ENCODE assay signal across 9 cellular contexts in genomic region chr12:6963741-6964446, GRCh38. TPM values are rescaled to one million over a fixed set of nuclear protein-coding genes. Genes with fewer than 3 reads are reported as not detected.
DNase-seq lines count a peak whose midpoint lies in the region; ATAC-seq, FAIRE-seq and TF ChIP-seq lines count a peak whose summit lies in the region.
"Had no signal": no experiment of that assay in that cellular context is flagged by ENCODE, and none has a peak within 500 bp of the region (broad histone marks: within the 10 kb centered on the region; RNA-seq: fewer than 3 reads in every experiment).

No MANE protein-coding gene starts in this region.

- CTCF ChIA-PET in A673 (lab: Charles Lee) (interaction anchor here (1.0 to 2.0 kb wide), 4 partner anchors 20 to 94 kb away, joined by 3 to 20 read pairs (median 8); partner anchors contain the start of genes C12orf57 and RNU7-1), GM12878 (lab: Yijun Ruan, JAX) (interaction anchor here (1.0 to 13.2 kb wide), 14 partner anchors 10 to 149 kb away, joined by 3 to 645 read pairs (median 7); partner anchors contain the start of genes C12orf57, C1R, C1RL and LPCAT3)

- H3K79me2 ChIP-seq in GM12878 (ENCODE audit: control insufficient read depth, insufficient read depth, low read length) = peaks cover 41% of the 10 kb centered on the region
- H3K79me2 ChIP-seq in mesendoderm (ENCODE audit: control insufficient read depth, insufficient read depth, low read length) = peaks cover 26% of the 10 kb centered on the region

- in situ Hi-C loops in GM12878 (cut with MboI) = loop anchor here (5.0 to 25.0 kb wide), 2 partner anchors 148 to 1673 kb away; no protein-coding TSS in a partner anchor

- H3K9ac ChIP-seq in GM12878 (ENCODE audit: control insufficient read depth, insufficient read depth, low read length) = no peak overlapping the region
- H3K9ac ChIP-seq in mesendoderm (ENCODE audit: low read length) = peak overlapping the region; percentile 97

- no peak overlapping the region for H3K4me3 ChIP-seq in A673 (ENCODE audit: low read depth, low read length, poor library complexity, severe bottlenecking)
- H3K4me3 ChIP-seq in GM12878 = no peak overlapping the region
- peak overlapping the region; percentile 84 for H3K4me3 ChIP-seq in mesendoderm (ENCODE audit: low read length)

- BruUV-seq in A673 (replicated peaks; lab: Mats Ljungman, UMichigan) = no TSS peak
- no TSS peak for BruUV-seq in GM12878 (replicated peaks; lab: Mats Ljungman, UMichigan)

- H4K20me1 ChIP-seq in GM12878 (ENCODE audit: control insufficient read depth, insufficient read depth) = no peaks in the 10 kb centered on the region

- no peak for ATAC-seq in GM12878

- RAD21 ChIA-PET in GM12878 (lab: Charles Lee; ENCODE audit: unreplicated experiment) = interaction anchor here (1.0 to 13.5 kb wide), 6 partner anchors 9 to 149 kb away, joined by 3 to 426 read pairs (median 8); partner anchors contain the start of genes C12orf57, PTPN6, RNU7-1 and USP5

- H3K4me1 ChIP-seq in A673 (ENCODE audit: insufficient read depth, low read length, poor library complexity, severe bottlenecking) (peaks cover 54% of the 10 kb centered on the region), GM12878 (ENCODE audit: control insufficient read depth, insufficient read depth, low read length) (peaks cover 49% of the 10 kb centered on the region), mesendoderm (ENCODE audit: control insufficient read depth, low read depth, low read length) (peaks cover 10% of the 10 kb centered on the region)

- no peak overlapping the region for H2BK15ac ChIP-seq in mesendoderm (replicated peaks; ENCODE audit: low read depth)

- intact Hi-C loops in A673 (cut with micrococcal nuclease; ENCODE audit: unreplicated experiment) = loop anchor here (10.0 kb wide), 1 partner anchor 199 kb away; the partner anchor contains the start of gene PTMS
- intact Hi-C loops in GM12878 (cut with micrococcal nuclease; ENCODE audit: unreplicated experiment) = loop anchor here (5.0 kb wide), 1 partner anchor 148 kb away; no protein-coding TSS in a partner anchor

- peaks cover 14% of the 10 kb centered on the region for H3K79me1 ChIP-seq in mesendoderm (ENCODE audit: low read length)

- H3K27me3 ChIP-seq in A673 (replicated peaks; ENCODE audit: insufficient read depth, low read depth, low read length, poor library complexity) = no peaks in the 10 kb centered on the region
- H3K27me3 ChIP-seq in GM12878 (replicated peaks in 1 of 2; ENCODE audit: control insufficient read depth in 2 of 2, insufficient read depth in 2 of 2, low read length in 1 of 2) = no peaks in the 10 kb centered on the region
- H3K27me3 ChIP-seq in mesendoderm (ENCODE audit: insufficient read depth, low read length, poor library complexity) = no peaks in the 10 kb centered on the region

- TF ChIP-seq RAD21 in GM12878 (IDR thresholded peaks at IDR 0.05; ENCODE audit: insufficient read depth, low read depth, low read length) = no peak

- 75% methylated on average over 16 of the region's 18 CpGs for WGBS in GM12878 (ENCODE audit: insufficient coverage, insufficient replicate concordance, low lambda C conversion rate, missing lambda C conversion rate)
- no CpG with 5 or more reads among the region's 18 CpGs for WGBS in mesendoderm (ENCODE audit: extremely low coverage, insufficient coverage, low lambda C conversion rate)

- no peak for TF ChIP-seq EP300 in GM12878 (IDR thresholded peaks at IDR 0.05; ENCODE audit: borderline replicate concordance in 1 of 2, control insufficient read depth in 1 of 2, low read depth in 2 of 2, low read length in 2 of 2)

- H3K4ac ChIP-seq in mesendoderm (ENCODE audit: low read depth, low read length) = peak overlapping the region; percentile 76

- H3K9me3 ChIP-seq in A673 (ENCODE audit: low read depth, low read length, poor library complexity, severe bottlenecking) (no peaks in the 10 kb centered on the region), GM12878 (replicated peaks; ENCODE audit: control insufficient read depth, insufficient read depth, low read length) (no peaks in the 10 kb centered on the region)

- FAIRE-seq in GM12878 (lab: Jason Lieb, UNC) = no peak

- TF ChIP-seq CTCF in A673 (conservative IDR thresholded peaks at IDR 0.05; ENCODE audit: low read depth, low read length) (no peak), GM12878 (IDR thresholded peaks at IDR 0.05 in 2 of 3, conservative IDR thresholded peaks at IDR 0.05 in 1 of 3; ENCODE audit: control insufficient read depth in 2 of 3, extremely low read depth in 1 of 3, insufficient read depth in 1 of 3, low read depth in 3 of 3, low read length in 3 of 3) (no peak)

- peaks cover 45% of the 10 kb centered on the region for H3K36me3 ChIP-seq in A673 (ENCODE audit: insufficient read depth, low read length, poor library complexity, severe bottlenecking)
- H3K36me3 ChIP-seq in GM12878 (ENCODE audit: control insufficient read depth in 2 of 2, insufficient read depth in 2 of 2, low read length in 1 of 2) = peaks cover 36% of the 10 kb centered on the region in 2 experiments
- H3K36me3 ChIP-seq in mesendoderm (ENCODE audit: control insufficient read depth, insufficient read depth, low read length) = peaks cover 16% of the 10 kb centered on the region

- TF ChIP-seq POLR2A in GM12878 (IDR thresholded peaks at IDR 0.05; ENCODE audit: low read depth, low read length) = no peak

- no peak overlapping the region for H2AFZ ChIP-seq in GM12878 (ENCODE audit: control insufficient read depth, low read depth, low read length)

- H2BK5ac ChIP-seq in mesendoderm (ENCODE audit: low read length) = no peak overlapping the region

- no peak overlapping the region for H4K8ac ChIP-seq in mesendoderm (ENCODE audit: low read depth, low read length)

- H3K4me2 ChIP-seq in GM12878 (ENCODE audit: control insufficient read depth, insufficient read depth) (no peak overlapping the region), mesendoderm (ENCODE audit: low read length) (peak overlapping the region; percentile 57)

- H2AK5ac ChIP-seq in mesendoderm (ENCODE audit: low read length) = peak overlapping the region; percentile 91

- peak overlapping the region; percentile 8 for H3K18ac ChIP-seq in mesendoderm (ENCODE audit: low read length)

- H3K27ac ChIP-seq in A673 (ENCODE audit: low read depth, low read length, poor library complexity, severe bottlenecking) = peak overlapping the region; percentile 77
- no peak overlapping the region for H3K27ac ChIP-seq in GM12878 (ENCODE audit: control insufficient read depth, insufficient read depth)
- H3K27ac ChIP-seq in mesendoderm (ENCODE audit: low read depth, low read length) = peak overlapping the region; percentile 39
- no peak overlapping the region for H3K27ac ChIP-seq in substantia nigra (ENCODE audit: low read depth, low read length, poor library complexity, severe bottlenecking)

- DNase-seq in A673 (ENCODE audit: low spot score) (no peak), HT-29 (ENCODE audit: low spot score) (peak; percentile 56), GM12878 (ENCODE audit: low read depth, low spot score) (no peak), mesendoderm (no peak), epidermal melanocyte (ENCODE audit: insufficient read length, low spot score) (no peak), substantia nigra (lab: John Stamatoyannopoulos, UW) (no peak), ureter (ENCODE audit: low spot score) (no peak), EL (no peak)

- no peak overlapping the region for H3K23ac ChIP-seq in mesendoderm (ENCODE audit: low read length)

- H2BK120ac ChIP-seq in mesendoderm (ENCODE audit: low read depth, low read length) = no peak overlapping the region

- H3K56ac ChIP-seq in mesendoderm (ENCODE audit: low read length) = peak overlapping the region; percentile 97

- H4K5ac ChIP-seq in mesendoderm (ENCODE audit: low read length) = peak overlapping the region; percentile 1

- POLR2A ChIA-PET in A673 (lab: Charles Lee; ENCODE audit: low non-redundant PET) (interaction anchor here (0.6 to 1.9 kb wide), 3 partner anchors 17 to 24 kb away, joined by 3 to 6 read pairs (median 3); partner anchors contain the start of genes C12orf57 and RNU7-1), GM12878 (lab: Charles Lee) (interaction anchor here (0.6 to 13.5 kb wide), 3 partner anchors 19 to 973 kb away, joined by 5 to 524 read pairs (median 6); partner anchors contain the start of genes C12orf57, PTPN6 and RNU7-1)

- SMC1A ChIA-PET in GM12878 (lab: Charles Lee; ENCODE audit: uncharacterized antibody, unreplicated experiment) = interaction anchor here (0.9 to 13.2 kb wide), 7 partner anchors 10 to 145 kb away, joined by 3 to 395 read pairs (median 3); partner anchors contain the start of genes C12orf57, C1RL, PTPN6 and RNU7-1

RNA-seq across cellular contexts. Expression of gene PHB2, which starts 6.6 kb away (rescaled TPM):
- total RNA-seq in A673 (2021) = 340 and 351 TPM in 2 replicates
- total RNA-seq in HT-29 (2014; rRNA removed; shearing (Covaris generic)) = 417 and 420 TPM in 2 replicates
- total RNA-seq in GM12878 (2013; cell fraction: nucleolus; rRNA removed) = 71.8 and 79.5 TPM in 2 replicates
- total RNA-seq in GM12878 (2014; rRNA removed) = 517 and 520 TPM in 2 replicates
- total RNA-seq in GM12878 (2014; rRNA removed; fragmentation: Illumina TruSeq; extraction: Trizol) = 421 and 455 TPM in 2 replicates
- total RNA-seq in GM12878 (2021) = 466 and 483 TPM in 2 replicates
- 203 TPM for polyA plus RNA-seq in GM12878 (2011; ENCODE audit: low read depth)
- 395 and 522 TPM in 2 replicates for polyA plus RNA-seq in GM12878 (2011; rRNA removed)
- 672 and 758 TPM in 2 replicates for polyA plus RNA-seq in GM12878 (2011; cell fraction: cytosol; rRNA removed)
- polyA plus RNA-seq in GM12878 (2011; cell fraction: nucleus; rRNA removed) = 449 and 501 TPM in 2 replicates
- 307 and 316 TPM in 2 replicates for polyA plus RNA-seq in GM12878 (2012)
- polyA plus RNA-seq in GM12878 (2014; fragmentation: Illumina TruSeq; extraction: Trizol) = 410 and 549 TPM in 2 replicates
- 100 to 1,000 TPM; 112 to 270 TPM for polyA plus RNA-seq in GM12878 (2014; fragmentation: Nextera tagmentation; extraction: Ambion mirVana)
- 586 and 591 TPM in 2 replicates for polyA plus RNA-seq in GM12878 (2014; rRNA removed)
- 100 to 1,000 TPM; 412 to 433 TPM for polyA plus RNA-seq in GM12878 (2016; fragmentation: Nextera tagmentation; extraction: Ambion mirVana)
- polyA minus RNA-seq in GM12878 (2011; rRNA and poly(A)+ RNA removed) = 204 and 309 TPM in 2 replicates
- polyA minus RNA-seq in GM12878 (2011; cell fraction: cytosol; rRNA and poly(A)+ RNA removed) = 112 and 115 TPM in 2 replicates
- 98.4 and 155 TPM in 2 replicates for polyA minus RNA-seq in GM12878 (2011; cell fraction: nucleus; rRNA and poly(A)+ RNA removed)
- 473 TPM for polyA plus RNA-seq in mesendoderm (2013, experiment 1 of 2)
- polyA plus RNA-seq in mesendoderm (2013, experiment 2 of 2) = 476 TPM
- total RNA-seq in ureter = 221 TPM

RNA-seq across cellular contexts. Expression of gene EMG1, which starts 6.8 kb away (rescaled TPM):
- total RNA-seq in A673 (2021) (83.0 and 92.3 TPM in 2 replicates), GM12878 (2014; rRNA removed) (54.6 and 69.0 TPM in 2 replicates), GM12878 (2014; rRNA removed; fragmentation: Illumina TruSeq; extraction: Trizol) (67.8 and 69.9 TPM in 2 replicates), GM12878 (2021) (82.4 and 84.4 TPM in 2 replicates), ureter (68.0 TPM)
- total RNA-seq in HT-29 (2014; rRNA removed; shearing (Covaris generic)) = 59.5 and 64.0 TPM in 2 replicates
- 120 and 131 TPM in 2 replicates for total RNA-seq in GM12878 (2013; cell fraction: nucleolus; rRNA removed)
- polyA plus RNA-seq in GM12878 (2011; ENCODE audit: low read depth) = 25.0 TPM
- polyA plus RNA-seq in GM12878 (2011; rRNA removed) (75.9 and 77.7 TPM in 2 replicates), GM12878 (2014; fragmentation: Illumina TruSeq; extraction: Trizol) (77.2 and 91.3 TPM in 2 replicates), GM12878 (2014; fragmentation: Nextera tagmentation; extraction: Ambion mirVana) (100 to 1,000 TPM; 158 to 164 TPM), GM12878 (2014; rRNA removed) (78.0 and 94.4 TPM in 2 replicates), GM12878 (2016; fragmentation: Nextera tagmentation; extraction: Ambion mirVana) (100 to 1,000 TPM; 154 to 165 TPM)
- polyA plus RNA-seq in GM12878 (2011; cell fraction: cytosol; rRNA removed) = 52.6 and 55.9 TPM in 2 replicates
- polyA plus RNA-seq in GM12878 (2011; cell fraction: nucleus; rRNA removed) = 44.5 and 60.9 TPM in 2 replicates
- polyA plus RNA-seq in GM12878 (2012) = 44.6 and 77.4 TPM in 2 replicates
- 35.5 and 39.6 TPM in 2 replicates for polyA minus RNA-seq in GM12878 (2011; rRNA and poly(A)+ RNA removed)
- polyA minus RNA-seq in GM12878 (2011; cell fraction: cytosol; rRNA and poly(A)+ RNA removed) = 16.1 and 16.7 TPM in 2 replicates
- 25.1 and 34.8 TPM in 2 replicates for polyA minus RNA-seq in GM12878 (2011; cell fraction: nucleus; rRNA and poly(A)+ RNA removed)
- 119 TPM for polyA plus RNA-seq in mesendoderm (2013, experiment 1 of 2)
- polyA plus RNA-seq in mesendoderm (2013, experiment 2 of 2) = 115 TPM

RNA-seq across cellular contexts. Expression of gene PTPN6, which starts 12.7 kb away (rescaled TPM):
- total RNA-seq in A673 (2021) (2.3 and 3.3 TPM in 2 replicates), GM12878 (2014; rRNA removed) (346 and 376 TPM in 2 replicates), GM12878 (2014; rRNA removed; fragmentation: Illumina TruSeq; extraction: Trizol) (214 and 235 TPM in 2 replicates), GM12878 (2021) (443 and 457 TPM in 2 replicates), ureter (40.4 TPM)
- total RNA-seq in HT-29 (2014; rRNA removed; shearing (Covaris generic)) = 29.2 and 35.2 TPM in 2 replicates
- 158 and 159 TPM in 2 replicates for total RNA-seq in GM12878 (2013; cell fraction: nucleolus; rRNA removed)
- polyA plus RNA-seq in GM12878 (2011; ENCODE audit: low read depth) = 315 TPM
- polyA plus RNA-seq in GM12878 (2011; rRNA removed) (208 and 364 TPM in 2 replicates), GM12878 (2014; fragmentation: Illumina TruSeq; extraction: Trizol) (265 and 453 TPM in 2 replicates), GM12878 (2014; fragmentation: Nextera tagmentation; extraction: Ambion mirVana) (100 to 1,000 TPM; 229 to 413 TPM), GM12878 (2014; rRNA removed) (397 and 409 TPM in 2 replicates), GM12878 (2016; fragmentation: Nextera tagmentation; extraction: Ambion mirVana) (100 to 1,000 TPM; 325 to 364 TPM)
- 393 and 481 TPM in 2 replicates for polyA plus RNA-seq in GM12878 (2011; cell fraction: cytosol; rRNA removed)
- 567 and 675 TPM in 2 replicates for polyA plus RNA-seq in GM12878 (2011; cell fraction: nucleus; rRNA removed)
- polyA plus RNA-seq in GM12878 (2012) = 374 and 383 TPM in 2 replicates
- polyA minus RNA-seq in GM12878 (2011; rRNA and poly(A)+ RNA removed) = 268 and 357 TPM in 2 replicates
- 137 and 144 TPM in 2 replicates for polyA minus RNA-seq in GM12878 (2011; cell fraction: cytosol; rRNA and poly(A)+ RNA removed)
- polyA minus RNA-seq in GM12878 (2011; cell fraction: nucleus; rRNA and poly(A)+ RNA removed) = 127 and 185 TPM in 2 replicates
- polyA plus RNA-seq in mesendoderm (2013, experiment 1 of 2) = 13.2 TPM
- polyA plus RNA-seq in mesendoderm (2013, experiment 2 of 2) = 14.1 TPM

RNA-seq across cellular contexts. Expression of gene C12orf57, which starts 20.1 kb away (rescaled TPM):
- total RNA-seq in A673 (2021) (226 and 260 TPM in 2 replicates), GM12878 (2014; rRNA removed) (223 and 231 TPM in 2 replicates), GM12878 (2014; rRNA removed; fragmentation: Illumina TruSeq; extraction: Trizol) (109 and 124 TPM in 2 replicates), GM12878 (2021) (192 and 194 TPM in 2 replicates), ureter (172 TPM)
- total RNA-seq in HT-29 (2014; rRNA removed; shearing (Covaris generic)) = 102 and 112 TPM in 2 replicates
- 34.9 and 36.3 TPM in 2 replicates for total RNA-seq in GM12878 (2013; cell fraction: nucleolus; rRNA removed)
- polyA plus RNA-seq in GM12878 (2011; ENCODE audit: low read depth) = 177 TPM
- polyA plus RNA-seq in GM12878 (2011; rRNA removed) (183 and 331 TPM in 2 replicates), GM12878 (2014; fragmentation: Illumina TruSeq; extraction: Trizol) (8.0 and 64.5 TPM in 2 replicates), GM12878 (2014; fragmentation: Nextera tagmentation; extraction: Ambion mirVana) (100 to 1,000 TPM; 138 to 170 TPM), GM12878 (2014; rRNA removed) (373 and 377 TPM in 2 replicates), GM12878 (2016; fragmentation: Nextera tagmentation; extraction: Ambion mirVana) (100 to 1,000 TPM; 274 to 291 TPM)
- 632 and 839 TPM in 2 replicates for polyA plus RNA-seq in GM12878 (2011; cell fraction: cytosol; rRNA removed)
- polyA plus RNA-seq in GM12878 (2011; cell fraction: nucleus; rRNA removed) = 336 and 343 TPM in 2 replicates
- 433 and 438 TPM in 2 replicates for polyA plus RNA-seq in GM12878 (2012)
- 89.4 and 141 TPM in 2 replicates for polyA minus RNA-seq in GM12878 (2011; rRNA and poly(A)+ RNA removed)
- 46.1 and 52.9 TPM in 2 replicates for polyA minus RNA-seq in GM12878 (2011; cell fraction: cytosol; rRNA and poly(A)+ RNA removed)
- polyA minus RNA-seq in GM12878 (2011; cell fraction: nucleus; rRNA and poly(A)+ RNA removed) = 71.7 and 114 TPM in 2 replicates
- polyA plus RNA-seq in mesendoderm (2013, experiment 1 of 2) = 146 TPM
- polyA plus RNA-seq in mesendoderm (2013, experiment 2 of 2) = 141 TPM

RNA-seq across cellular contexts. Expression of gene RNU7-1, which starts 20.3 kb away (rescaled TPM):
- not detected in 2 replicates for total RNA-seq in A673 (2021)
- not detected in 2 replicates for total RNA-seq in HT-29 (2014; rRNA removed; shearing (Covaris generic))
- total RNA-seq in GM12878 (2013; cell fraction: nucleolus; rRNA removed) = not detected in 2 replicates
- not detected in 2 replicates for total RNA-seq in GM12878 (2014; rRNA removed)
- total RNA-seq in GM12878 (2014; rRNA removed; fragmentation: Illumina TruSeq; extraction: Trizol) = not detected in 2 replicates
- total RNA-seq in GM12878 (2021) = not detected in 2 replicates
- polyA plus RNA-seq in GM12878 (2011; ENCODE audit: low read depth) = not detected
- polyA plus RNA-seq in GM12878 (2011; rRNA removed) = not detected in 2 replicates
- polyA plus RNA-seq in GM12878 (2011; cell fraction: cytosol; rRNA removed) = not detected in 2 replicates
- polyA plus RNA-seq in GM12878 (2011; cell fraction: nucleus; rRNA removed) = not detected in 2 replicates
- not detected in 2 replicates for polyA plus RNA-seq in GM12878 (2012)
- polyA plus RNA-seq in GM12878 (2014; fragmentation: Illumina TruSeq; extraction: Trizol) = not detected in 2 replicates
- not detected for polyA plus RNA-seq in GM12878 (2014; fragmentation: Nextera tagmentation; extraction: Ambion mirVana)
- not detected in 2 replicates for polyA plus RNA-seq in GM12878 (2014; rRNA removed)
- polyA plus RNA-seq in GM12878 (2016; fragmentation: Nextera tagmentation; extraction: Ambion mirVana) = not detected
- not detected in 2 replicates for polyA minus RNA-seq in GM12878 (2011; rRNA and poly(A)+ RNA removed)
- not detected in 2 replicates for polyA minus RNA-seq in GM12878 (2011; cell fraction: cytosol; rRNA and poly(A)+ RNA removed)
- polyA minus RNA-seq in GM12878 (2011; cell fraction: nucleus; rRNA and poly(A)+ RNA removed) = not detected in 2 replicates
- not detected for polyA plus RNA-seq in mesendoderm (2013, experiment 1 of 2)
- polyA plus RNA-seq in mesendoderm (2013, experiment 2 of 2) = not detected
- total RNA-seq in ureter = not detected
- total RNA-seq: activated CD8-positive, alpha-beta memory T cell treated with anti-CD3 and anti-CD28 coated beads for 36 hours had no signal

Comparison
In these comparisons a context has a peak if more than half of its experiments do, and no peak if none do; other contexts are left out.
1. H3K27ac ChIP-seq: peak in A673 (single experiment) and mesendoderm (single experiment); none in GM12878 (single experiment) and substantia nigra (single experiment).